ENCODE assay signal across 1 cellular context in the genomic region with DNA sequence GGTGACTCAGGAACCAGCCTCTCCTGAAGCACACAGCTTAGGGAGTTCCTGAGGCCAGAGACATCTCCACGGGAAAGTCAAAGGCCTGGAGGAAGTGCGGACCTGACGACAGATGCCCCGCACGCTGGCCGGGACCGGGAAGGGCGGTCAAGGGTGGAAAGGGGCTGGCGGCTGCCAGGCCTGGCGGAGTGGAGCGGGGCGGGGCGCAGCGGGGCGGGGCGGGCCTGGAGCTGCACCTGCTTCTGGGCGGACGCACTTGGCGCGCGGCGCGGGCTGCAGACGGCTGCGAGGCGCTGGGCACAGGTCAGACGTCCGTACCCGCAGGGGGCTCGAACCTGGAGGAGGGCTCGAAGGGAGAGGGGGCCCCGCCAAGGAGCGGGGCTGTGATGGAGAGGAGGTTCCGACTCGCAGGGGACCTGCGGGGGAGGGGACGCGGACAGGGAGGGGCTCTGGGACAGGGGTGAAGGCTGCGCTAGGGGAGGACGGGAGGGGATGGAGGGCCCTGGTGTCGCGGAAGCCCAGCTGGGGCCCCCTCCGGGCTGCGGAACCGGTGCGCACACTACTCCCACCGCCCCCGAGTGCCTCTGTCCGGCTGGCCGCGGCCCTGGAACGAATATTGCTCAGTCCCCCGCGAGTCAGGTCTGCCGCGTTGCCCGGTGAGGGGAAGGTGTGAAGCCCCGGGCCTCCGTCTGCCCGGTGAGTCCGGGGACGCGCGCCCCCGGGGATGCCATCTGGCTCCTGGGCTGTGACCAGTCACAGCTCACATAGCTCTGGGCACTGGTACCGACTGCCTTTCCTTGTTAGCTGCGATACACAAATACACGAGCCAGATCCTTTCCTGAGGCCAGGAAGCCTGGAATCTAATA.
TF ChIP-seq lines count a peak whose summit lies in the region.

Gene TMEM45B, plus strand, starts transcription at position 253 of the 866 bp plus-strand sequence. CDS start 36,635 bp downstream, outside the sequence.

TF ChIP-seq in HepG2, 621 proteins besides CTCF, POLR2A, EP300 and RAD21 (continued from another document and continues in another):
- TF ChIP-seq UBTF (CRISPR knock-in tag; IDR thresholded peaks at IDR 0.05) = peak; percentile 66; the same call in 1 of the 2 replicates
- no peak for TF ChIP-seq ZNF720 (CRISPR knock-in tag; IDR thresholded peaks at IDR 0.05)
- TF ChIP-seq ZNF3 (CRISPR knock-in tag; IDR thresholded peaks at IDR 0.05) = no peak
- no peak for TF ChIP-seq ZNF7 (CRISPR knock-in tag; IDR thresholded peaks at IDR 0.05)
- no peak for TF ChIP-seq ZNF44 (CRISPR knock-in tag; IDR thresholded peaks at IDR 0.05)
- TF ChIP-seq NFE2 (CRISPR knock-in tag; IDR thresholded peaks at IDR 0.05) = no peak
- no peak for TF ChIP-seq SMC3 (IDR thresholded peaks at IDR 0.05; ENCODE audit: low read length)
- no peak for TF ChIP-seq HOXA5 (CRISPR knock-in tag; IDR thresholded peaks at IDR 0.05)
- no peak for TF ChIP-seq STAT6 (CRISPR knock-in tag; IDR thresholded peaks at IDR 0.05; ENCODE audit: borderline replicate concordance)
- no peak for TF ChIP-seq NPAS2 (CRISPR knock-in tag; IDR thresholded peaks at IDR 0.05; ENCODE audit: borderline replicate concordance)
- TF ChIP-seq ARID2 (CRISPR knock-in tag; IDR thresholded peaks at IDR 0.05; ENCODE audit: borderline replicate concordance) = peak; percentile 28; the same call in 1 of the 2 replicates
- no peak for TF ChIP-seq MAFG (CRISPR knock-in tag; IDR thresholded peaks at IDR 0.05)
- no peak for TF ChIP-seq FLYWCH1 (CRISPR knock-in tag; IDR thresholded peaks at IDR 0.05)
- TF ChIP-seq, protein P1, sequence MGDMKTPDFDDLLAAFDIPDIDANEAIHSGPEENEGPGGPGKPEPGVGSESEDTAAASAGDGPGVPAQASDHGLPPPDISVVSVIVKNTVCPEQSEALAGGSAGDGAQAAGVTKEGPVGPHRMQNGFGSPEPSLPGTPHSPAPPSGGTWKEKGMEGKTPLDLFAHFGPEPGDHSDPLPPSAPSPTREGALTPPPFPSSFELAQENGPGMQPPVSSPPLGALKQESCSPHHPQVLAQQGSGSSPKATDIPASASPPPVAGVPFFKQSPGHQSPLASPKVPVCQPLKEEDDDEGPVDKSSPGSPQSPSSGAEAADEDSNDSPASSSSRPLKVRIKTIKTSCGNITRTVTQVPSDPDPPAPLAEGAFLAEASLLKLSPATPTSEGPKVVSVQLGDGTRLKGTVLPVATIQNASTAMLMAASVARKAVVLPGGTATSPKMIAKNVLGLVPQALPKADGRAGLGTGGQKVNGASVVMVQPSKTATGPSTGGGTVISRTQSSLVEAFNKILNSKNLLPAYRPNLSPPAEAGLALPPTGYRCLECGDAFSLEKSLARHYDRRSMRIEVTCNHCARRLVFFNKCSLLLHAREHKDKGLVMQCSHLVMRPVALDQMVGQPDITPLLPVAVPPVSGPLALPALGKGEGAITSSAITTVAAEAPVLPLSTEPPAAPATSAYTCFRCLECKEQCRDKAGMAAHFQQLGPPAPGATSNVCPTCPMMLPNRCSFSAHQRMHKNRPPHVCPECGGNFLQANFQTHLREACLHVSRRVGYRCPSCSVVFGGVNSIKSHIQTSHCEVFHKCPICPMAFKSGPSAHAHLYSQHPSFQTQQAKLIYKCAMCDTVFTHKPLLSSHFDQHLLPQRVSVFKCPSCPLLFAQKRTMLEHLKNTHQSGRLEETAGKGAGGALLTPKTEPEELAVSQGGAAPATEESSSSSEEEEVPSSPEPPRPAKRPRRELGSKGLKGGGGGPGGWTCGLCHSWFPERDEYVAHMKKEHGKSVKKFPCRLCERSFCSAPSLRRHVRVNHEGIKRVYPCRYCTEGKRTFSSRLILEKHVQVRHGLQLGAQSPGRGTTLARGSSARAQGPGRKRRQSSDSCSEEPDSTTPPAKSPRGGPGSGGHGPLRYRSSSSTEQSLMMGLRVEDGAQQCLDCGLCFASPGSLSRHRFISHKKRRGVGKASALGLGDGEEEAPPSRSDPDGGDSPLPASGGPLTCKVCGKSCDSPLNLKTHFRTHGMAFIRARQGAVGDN (CRISPR knock-in tag; IDR thresholded peaks at IDR 0.05) = peak; percentile 97
- TF ChIP-seq, protein P2, sequence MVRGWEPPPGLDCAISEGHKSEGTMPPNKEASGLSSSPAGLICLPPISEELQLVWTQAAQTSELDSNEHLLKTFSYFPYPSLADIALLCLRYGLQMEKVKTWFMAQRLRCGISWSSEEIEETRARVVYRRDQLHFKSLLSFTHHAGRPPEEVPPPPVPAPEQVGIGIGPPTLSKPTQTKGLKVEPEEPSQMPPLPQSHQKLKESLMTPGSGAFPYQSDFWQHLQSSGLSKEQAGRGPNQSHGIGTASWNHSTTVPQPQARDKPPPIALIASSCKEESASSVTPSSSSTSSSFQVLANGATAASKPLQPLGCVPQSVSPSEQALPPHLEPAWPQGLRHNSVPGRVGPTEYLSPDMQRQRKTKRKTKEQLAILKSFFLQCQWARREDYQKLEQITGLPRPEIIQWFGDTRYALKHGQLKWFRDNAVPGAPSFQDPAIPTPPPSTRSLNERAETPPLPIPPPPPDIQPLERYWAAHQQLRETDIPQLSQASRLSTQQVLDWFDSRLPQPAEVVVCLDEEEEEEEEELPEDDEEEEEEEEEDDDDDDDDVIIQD (CRISPR knock-in tag; IDR thresholded peaks at IDR 0.05; ENCODE audit: low read depth) = no peak
- no peak for TF ChIP-seq RFX5 (IDR thresholded peaks at IDR 0.05; ENCODE audit: low read depth, low read length)
- TF ChIP-seq, protein P3, sequence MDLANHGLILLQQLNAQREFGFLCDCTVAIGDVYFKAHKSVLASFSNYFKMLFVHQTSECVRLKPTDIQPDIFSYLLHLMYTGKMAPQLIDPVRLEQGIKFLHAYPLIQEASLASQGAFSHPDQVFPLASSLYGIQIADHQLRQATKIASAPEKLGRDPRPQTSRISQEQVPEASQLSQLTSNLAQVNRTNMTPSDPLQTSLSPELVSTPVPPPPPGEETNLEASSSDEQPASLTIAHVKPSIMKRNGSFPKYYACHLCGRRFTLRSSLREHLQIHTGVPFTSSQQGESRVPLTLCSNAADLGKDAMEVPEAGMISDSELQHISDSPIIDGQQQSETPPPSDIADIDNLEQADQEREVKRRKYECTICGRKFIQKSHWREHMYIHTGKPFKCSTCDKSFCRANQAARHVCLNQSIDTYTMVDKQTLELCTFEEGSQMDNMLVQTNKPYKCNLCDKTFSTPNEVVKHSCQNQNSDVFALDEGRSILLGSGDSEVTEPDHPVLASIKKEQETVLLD (CRISPR knock-in tag; IDR thresholded peaks at IDR 0.05; ENCODE audit: low read depth) = no peak
- TF ChIP-seq, protein P4, sequence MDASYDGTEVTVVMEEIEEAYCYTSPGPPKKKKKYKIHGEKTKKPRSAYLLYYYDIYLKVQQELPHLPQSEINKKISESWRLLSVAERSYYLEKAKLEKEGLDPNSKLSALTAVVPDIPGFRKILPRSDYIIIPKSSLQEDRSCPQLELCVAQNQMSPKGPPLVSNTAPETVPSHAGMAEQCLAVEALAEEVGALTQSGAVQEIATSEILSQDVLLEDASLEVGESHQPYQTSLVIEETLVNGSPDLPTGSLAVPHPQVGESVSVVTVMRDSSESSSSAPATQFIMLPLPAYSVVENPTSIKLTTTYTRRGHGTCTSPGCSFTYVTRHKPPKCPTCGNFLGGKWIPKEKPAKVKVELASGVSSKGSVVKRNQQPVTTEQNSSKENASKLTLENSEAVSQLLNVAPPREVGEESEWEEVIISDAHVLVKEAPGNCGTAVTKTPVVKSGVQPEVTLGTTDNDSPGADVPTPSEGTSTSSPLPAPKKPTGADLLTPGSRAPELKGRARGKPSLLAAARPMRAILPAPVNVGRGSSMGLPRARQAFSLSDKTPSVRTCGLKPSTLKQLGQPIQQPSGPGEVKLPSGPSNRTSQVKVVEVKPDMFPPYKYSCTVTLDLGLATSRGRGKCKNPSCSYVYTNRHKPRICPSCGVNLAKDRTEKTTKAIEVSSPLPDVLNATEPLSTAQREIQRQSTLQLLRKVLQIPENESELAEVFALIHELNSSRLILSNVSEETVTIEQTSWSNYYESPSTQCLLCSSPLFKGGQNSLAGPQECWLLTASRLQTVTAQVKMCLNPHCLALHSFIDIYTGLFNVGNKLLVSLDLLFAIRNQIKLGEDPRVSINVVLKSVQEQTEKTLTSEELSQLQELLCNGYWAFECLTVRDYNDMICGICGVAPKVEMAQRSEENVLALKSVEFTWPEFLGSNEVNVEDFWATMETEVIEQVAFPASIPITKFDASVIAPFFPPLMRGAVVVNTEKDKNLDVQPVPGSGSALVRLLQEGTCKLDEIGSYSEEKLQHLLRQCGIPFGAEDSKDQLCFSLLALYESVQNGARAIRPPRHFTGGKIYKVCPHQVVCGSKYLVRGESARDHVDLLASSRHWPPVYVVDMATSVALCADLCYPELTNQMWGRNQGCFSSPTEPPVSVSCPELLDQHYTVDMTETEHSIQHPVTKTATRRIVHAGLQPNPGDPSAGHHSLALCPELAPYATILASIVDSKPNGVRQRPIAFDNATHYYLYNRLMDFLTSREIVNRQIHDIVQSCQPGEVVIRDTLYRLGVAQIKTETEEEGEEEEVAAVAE (CRISPR knock-in tag; IDR thresholded peaks at IDR 0.05; ENCODE audit: borderline replicate concordance) = no peak
- peak; percentile 78 for TF ChIP-seq TBX2 (CRISPR knock-in tag; IDR thresholded peaks at IDR 0.05; ENCODE audit: borderline replicate concordance)
- TF ChIP-seq TBP (CRISPR knock-in tag; IDR thresholded peaks at IDR 0.05) = no peak
- TF ChIP-seq HDAC1 (CRISPR knock-in tag; IDR thresholded peaks at IDR 0.05) = peak; percentile 84
- peak; percentile 64; the same call in 1 of the 2 replicates for TF ChIP-seq AHDC1 (CRISPR knock-in tag; IDR thresholded peaks at IDR 0.05; ENCODE audit: borderline replicate concordance)
- no peak for TF ChIP-seq PHF20 (CRISPR knock-in tag; IDR thresholded peaks at IDR 0.05)
- TF ChIP-seq ZFX (CRISPR knock-in tag; IDR thresholded peaks at IDR 0.05; ENCODE audit: low read depth) = peak; percentile 58
- TF ChIP-seq RXRA (CRISPR knock-in tag; IDR thresholded peaks at IDR 0.05) = no peak
